ENCODE assay signal across 19 cellular contexts in genomic region chr3:160090653-160091052, GRCh38.
"Had no signal": no experiment of that assay in that cellular context is flagged by ENCODE, and none has a peak within 500 bp of the region (broad histone marks: within the 10 kb centered on the region; RNA-seq: fewer than 3 reads in every experiment).

No MANE protein-coding gene starts in this region.

- H3K4me1 ChIP-seq: gastroesophageal sphincter, heart left ventricle, left lung, pancreas, suprapubic skin, transverse colon, vagina had no signal

- H3K79me2 ChIP-seq: hepatocyte had no signal

- ATAC-seq: effector memory CD8-positive, alpha-beta T cell; gastroesophageal sphincter; heart left ventricle; left cardiac atrium; left lung; natural killer cell; pancreas; stimulated activated naive B cell treated with anti-CD40 and anti-IgM and Interleukin-4, amounts not matched to agents 10 μg/mL and 1 μg/mL and 100 μg/mL, for 72 hours had no signal

- H3K27me3 ChIP-seq: gastroesophageal sphincter, heart left ventricle, hepatocyte, left lung, pancreas, right lobe of liver, suprapubic skin, transverse colon, vagina had no signal

- H2AFZ ChIP-seq: hepatocyte had no signal

- H3K4me2 ChIP-seq: hepatocyte had no signal

- DNase-seq: cortex of kidney; effector memory CD8-positive, alpha-beta T cell; foreskin fibroblast; heart left ventricle; left cardiac atrium; left lung; natural killer cell; occipital lobe; pancreas; right lobe of liver; small intestine; stimulated activated CD4-positive, alpha-beta T cell treated with anti-CD3 and anti-CD28 coated beads, Interleukin-15, amount 100 ng/mL, for 24 hours; stimulated activated CD4-positive, alpha-beta T cell treated with anti-CD3 and anti-CD28 coated beads, Interleukin-2, amount 100 ng/mL, for 48 hours; stimulated activated naive B cell treated with anti-CD40 and anti-IgM and Interleukin-4, amounts not matched to agents 10 μg/mL and 1 μg/mL and 100 μg/mL, for 72 hours; transverse colon had no signal

- H3K9me3 ChIP-seq: gastroesophageal sphincter, heart left ventricle, left lung, pancreas, right lobe of liver, suprapubic skin, transverse colon, vagina had no signal

- H3K36me3 ChIP-seq: gastroesophageal sphincter, heart left ventricle, left lung, pancreas, right lobe of liver, suprapubic skin, transverse colon, vagina had no signal

- H3K4me3 ChIP-seq: gastroesophageal sphincter, heart left ventricle, hepatocyte, left lung, pancreas, right lobe of liver, suprapubic skin, transverse colon, vagina had no signal

- H3K27ac ChIP-seq: gastroesophageal sphincter, heart left ventricle, hepatocyte, left lung, pancreas, right lobe of liver, suprapubic skin, transverse colon, vagina had no signal
